9 cellular contexts compared by ENCODE assay signal in the genomic region with DNA sequence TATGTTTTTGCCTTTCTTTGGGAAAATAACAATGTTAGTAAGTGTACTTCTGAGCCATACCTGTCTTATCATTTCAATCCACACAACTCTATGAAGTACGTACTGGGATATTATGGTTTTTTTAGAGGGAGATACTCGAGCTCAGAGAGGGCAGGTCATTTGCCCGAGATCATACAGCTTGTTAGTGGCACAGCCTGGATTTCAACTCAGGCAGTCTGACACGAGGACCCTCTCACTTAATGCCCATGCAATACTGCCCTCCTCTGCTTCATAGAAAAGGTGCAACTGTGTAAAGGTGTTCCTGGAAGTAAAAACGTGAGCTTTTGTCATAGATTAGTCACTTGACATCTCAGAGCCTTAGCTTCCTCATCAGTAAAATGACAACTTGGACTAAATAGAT.
DNase-seq lines count a peak whose midpoint lies in the region; ATAC-seq and TF ChIP-seq lines count a peak whose summit lies in the region.
"Had no signal": no experiment of that assay in that cellular context is flagged by ENCODE, and none has a peak within 500 bp of the region (broad histone marks: within the 10 kb centered on the region; RNA-seq: fewer than 3 reads in every experiment).

No MANE protein-coding gene starts in this region.

- DNase-seq in NCI-H146 (lab: John Stamatoyannopoulos, UW) (peak; percentile 3), NCI-H146 treated with DMSO at 0.1 percent for 48 hours (lab: John Stamatoyannopoulos, UW; ENCODE audit: unreplicated experiment) (no peak), KBM-7 (peak; percentile 74), SK-N-DZ (ENCODE audit: low spot score) (peak; percentile 43), iPS DF 4.7 (ENCODE audit: extremely low read depth, low spot score) (peak; percentile 49), erythroblast (lab: John Stamatoyannopoulos, UW) (no peak), left ventricle myocardium superior (no peak)
- DNase-seq: right cardiac atrium had no signal

- ATAC-seq in GM21529 (IDR thresholded peaks at IDR 0.05; ENCODE audit: unreplicated experiment): peak; percentile 45
- ATAC-seq in left ventricle myocardium superior: no peak

- TF ChIP-seq POLR2A in erythroblast (IDR thresholded peaks at IDR 0.05; ENCODE audit: low read length): no peak

- intact Hi-C loops in left ventricle myocardium superior (cut with micrococcal nuclease): no loop called here

- in situ Hi-C loops in KBM-7 (cut with MboI; ENCODE audit: low pct_unique_long_range_greater_than_20kb, low sequenced_read_pairs): no loop called here

Comparison
In these comparisons a context has a peak if more than half of its experiments do, and no peak if none do; other contexts are left out.
1. DNase-seq: peak in NCI-H146 (single experiment), KBM-7 (single experiment), SK-N-DZ (single experiment) and iPS DF 4.7 (single experiment); none in NCI-H146 treated with DMSO at 0.1 percent for 48 hours (single experiment), erythroblast (0 of 2) and left ventricle myocardium superior (single experiment).